ENCODE assay signal across 18 cellular contexts in the genomic region with DNA sequence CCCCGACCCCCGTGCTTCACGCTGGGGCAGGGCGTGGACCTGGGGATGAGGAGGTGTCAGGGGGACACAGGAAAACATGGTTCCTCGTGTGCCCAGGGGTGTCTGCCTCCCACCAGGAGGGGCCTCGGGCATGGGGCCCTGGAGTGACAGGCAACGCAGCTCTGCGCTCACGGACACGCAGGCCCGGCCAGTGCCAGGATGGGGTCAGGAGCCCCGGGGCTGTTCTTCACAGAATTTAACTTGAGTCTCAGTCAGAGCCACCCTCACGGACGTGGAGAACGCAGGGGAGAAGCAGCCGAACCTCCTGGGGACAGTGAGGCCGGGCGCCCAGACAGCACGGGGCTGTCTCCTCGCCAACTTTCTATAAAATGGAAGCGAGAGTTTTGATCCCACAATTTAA. TPM values are rescaled to one million over a fixed set of nuclear protein-coding genes. Genes with fewer than 3 reads are reported as not detected.
DNase-seq lines count a peak whose midpoint lies in the region; ATAC-seq and TF ChIP-seq lines count a peak whose summit lies in the region.
"Had no signal": no experiment of that assay in that cellular context is flagged by ENCODE, and none has a peak within 500 bp of the region (broad histone marks: within the 10 kb centered on the region; RNA-seq: fewer than 3 reads in every experiment).

No MANE protein-coding gene starts in this region.

- H3K4me1 ChIP-seq in SK-N-SH (ENCODE audit: control insufficient read depth in 1 of 2, insufficient read depth in 2 of 2, low read depth in 1 of 2, low read length in 1 of 2) = no peaks in the 10 kb centered on the region
- H3K4me1 ChIP-seq in adrenal gland (replicated peaks in 1 of 2) = no peaks in the 10 kb centered on the region
- H3K4me1 ChIP-seq: A549, BE2C had no signal

- H2AFZ ChIP-seq in SK-N-SH (ENCODE audit: low read depth) = no peak overlapping the region

- no peak for TF ChIP-seq CTCF in SK-N-SH (IDR thresholded peaks at IDR 0.05)
- TF ChIP-seq CTCF in adrenal gland (IDR thresholded peaks at IDR 0.05) = no peak

- H4K20me1 ChIP-seq in SK-N-SH (ENCODE audit: insufficient read depth) = no peaks in the 10 kb centered on the region

- no peak for TF ChIP-seq POLR2A in adrenal gland (IDR thresholded peaks at IDR 0.05)

- WGBS in SK-N-SH (ENCODE audit: low lambda C conversion rate) = 96% methylated on average over 9 of the region's 21 CpGs
- WGBS in adrenal gland, 4 donors = 92 to 98% (median 93%) methylated on average over 13 to 19 of the region's 21 CpGs

- H3K4me2 ChIP-seq in SK-N-SH = no peak overlapping the region
- H3K4me2 ChIP-seq: A549 had no signal

- H3K27ac ChIP-seq in SK-N-SH (ENCODE audit: low read depth in 2 of 2, low read length in 1 of 2) (no peak overlapping the region), adrenal gland (no peak overlapping the region)
- H3K27ac ChIP-seq: 22Rv1, A549 had no signal

- intact Hi-C loops in adrenal gland (cut with DNase I) = no loop called here

- DNase-seq in SK-N-SH = peak; percentile 25
- DNase-seq in D341Med (ENCODE audit: low spot score) = peak; percentile 22
- peak; percentile 17 for DNase-seq in iPS-NIHi11 (ENCODE audit: low spot score)
- DNase-seq in adrenal gland = no peak
- DNase-seq: BE2C; C1 segment of cervical spinal cord; CD4-positive, alpha-beta memory T cell; CD4-positive, CD25-positive, alpha-beta regulatory T cell; CD8-positive, alpha-beta memory T cell; COR-L47; DMS79 treated with DMSO at 0.1 percent for 48 hours; GF-D8 had no signal

- no peak for ATAC-seq in SK-N-SH treated with all-trans-retinoic acid at 6 μM for 48 hours
- ATAC-seq: A549 had no signal

- no peak overlapping the region for H3K9ac ChIP-seq in SK-N-SH

- no peak overlapping the region for H3K4me3 ChIP-seq in SK-N-SH (ENCODE audit: low read depth in 2 of 2, low read length in 1 of 2)
- no peak overlapping the region for H3K4me3 ChIP-seq in adrenal gland
- H3K4me3 ChIP-seq: A549, BLaER1 had no signal

- TF ChIP-seq EP300 in SK-N-SH (IDR thresholded peaks at IDR 0.05; ENCODE audit: borderline replicate concordance in 1 of 2, low read depth in 1 of 2, low read length in 1 of 2) = no peak

- H3K36me3 ChIP-seq in SK-N-SH (replicated peaks in 1 of 2; ENCODE audit: control insufficient read depth in 1 of 2, insufficient read depth in 2 of 2, low read length in 1 of 2) = peaks cover 0 to 13% of the 10 kb centered on the region in 2 experiments
- H3K36me3 ChIP-seq in adrenal gland (replicated peaks in 1 of 2) = peaks cover 0 to 66% of the 10 kb centered on the region in 2 donors

- POLR2A ChIA-PET in SK-N-SH (lab: Yijun Ruan, JAX) = no interaction called here

- H3F3A ChIP-seq in SK-N-SH (replicated peaks; ENCODE audit: insufficient read depth) = no peaks in the 10 kb centered on the region

- H3K79me2 ChIP-seq in SK-N-SH (ENCODE audit: insufficient read depth) = no peaks in the 10 kb centered on the region

- H3K9me2 ChIP-seq in SK-N-SH = no peaks in the 10 kb centered on the region

- H3K27me3 ChIP-seq in SK-N-SH (ENCODE audit: insufficient read depth) (no peaks in the 10 kb centered on the region), adrenal gland (no peaks in the 10 kb centered on the region)
- H3K27me3 ChIP-seq: BE2C, BLaER1 had no signal

- TF ChIP-seq RAD21 in SK-N-SH (IDR thresholded peaks at IDR 0.05; ENCODE audit: low read length) = no peak

- CTCF ChIA-PET in SK-N-SH (lab: Yijun Ruan, JAX) = no interaction called here

- H3K9me3 ChIP-seq in SK-N-SH (no peaks in the 10 kb centered on the region), adrenal gland (replicated peaks in 1 of 3) (no peaks in the 10 kb centered on the region)
- H3K9me3 ChIP-seq: A549, BE2C, BLaER1 had no signal

TF ChIP-seq in SK-N-SH, 30 proteins besides CTCF, POLR2A, EP300 and RAD21 (continues in another document):
- TF ChIP-seq FOXJ3 (CRISPR knock-in tag; IDR thresholded peaks at IDR 0.05) (no peak), MXI1 (IDR thresholded peaks at IDR 0.05; ENCODE audit: low read depth, low read length) (no peak), EZH2phosphoT487 (IDR thresholded peaks at IDR 0.05; ENCODE audit: borderline replicate concordance, low read depth) (no peak), NRF1 (IDR thresholded peaks at IDR 0.05; ENCODE audit: low read depth, low read length) (no peak), TAF1 (IDR thresholded peaks at IDR 0.05; ENCODE audit: borderline replicate concordance, low read depth, low read length) (no peak), POLR2AphosphoS5 (IDR thresholded peaks at IDR 0.05; ENCODE audit: low read depth, low read length) (no peak), SMC3 (IDR thresholded peaks at IDR 0.05; ENCODE audit: low read depth, low read length) (no peak), ELF1 (IDR thresholded peaks at IDR 0.05) (no peak), MAX (IDR thresholded peaks at IDR 0.05; ENCODE audit: low read depth) (no peak), FOXM1 (IDR thresholded peaks at IDR 0.05; ENCODE audit: low read depth) (no peak), CHD2 (IDR thresholded peaks at IDR 0.05; ENCODE audit: low read length, partially characterized antibody) (no peak)
- TF ChIP-seq, protein P1, sequence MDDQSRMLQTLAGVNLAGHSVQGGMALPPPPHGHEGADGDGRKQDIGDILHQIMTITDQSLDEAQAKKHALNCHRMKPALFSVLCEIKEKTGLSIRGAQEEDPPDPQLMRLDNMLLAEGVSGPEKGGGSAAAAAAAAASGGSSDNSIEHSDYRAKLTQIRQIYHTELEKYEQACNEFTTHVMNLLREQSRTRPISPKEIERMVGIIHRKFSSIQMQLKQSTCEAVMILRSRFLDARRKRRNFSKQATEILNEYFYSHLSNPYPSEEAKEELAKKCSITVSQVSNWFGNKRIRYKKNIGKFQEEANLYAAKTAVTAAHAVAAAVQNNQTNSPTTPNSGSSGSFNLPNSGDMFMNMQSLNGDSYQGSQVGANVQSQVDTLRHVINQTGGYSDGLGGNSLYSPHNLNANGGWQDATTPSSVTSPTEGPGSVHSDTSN (IDR thresholded peaks at IDR 0.05) = no peak

TF ChIP-seq in SK-N-SH treated with all-trans-retinoic acid at 6 μM for 48 hours, 23 proteins besides CTCF, POLR2A, EP300 and RAD21 (continues in another document):
- TF ChIP-seq ZNF70 (CRISPR knock-in tag; IDR thresholded peaks at IDR 0.05) = no peak
- TF ChIP-seq ZNF8 (CRISPR knock-in tag; IDR thresholded peaks at IDR 0.05) = no peak
- TF ChIP-seq ARNTL (CRISPR knock-in tag; IDR thresholded peaks at IDR 0.05; ENCODE audit: borderline replicate concordance, low read depth) = no peak
- no peak for TF ChIP-seq ZC3H10 (CRISPR knock-in tag; IDR thresholded peaks at IDR 0.05)
- no peak for TF ChIP-seq OSR1 (CRISPR knock-in tag; IDR thresholded peaks at IDR 0.05)
- no peak for TF ChIP-seq PPARA (CRISPR knock-in tag; IDR thresholded peaks at IDR 0.05; ENCODE audit: borderline replicate concordance)
- no peak for TF ChIP-seq TCF4 (CRISPR knock-in tag; IDR thresholded peaks at IDR 0.05; ENCODE audit: borderline replicate concordance)
- TF ChIP-seq CREB5 (CRISPR knock-in tag; IDR thresholded peaks at IDR 0.05; ENCODE audit: low read depth) = no peak
- no peak for TF ChIP-seq ZFP30 (CRISPR knock-in tag; IDR thresholded peaks at IDR 0.05)
- TF ChIP-seq ZNF565 (CRISPR knock-in tag; conservative IDR thresholded peaks at IDR 0.05; ENCODE audit: low read depth) = no peak
- TF ChIP-seq ISL1 (CRISPR knock-in tag; IDR thresholded peaks at IDR 0.05) = no peak

RNA-seq across cellular contexts. Expression of gene UNKL, which starts 16.7 kb away (rescaled TPM):
- 16.3 and 16.4 TPM in 2 replicates for polyA plus RNA-seq in SK-N-SH (2012; rRNA removed)
- 8.4 and 10.3 TPM in 2 replicates for polyA plus RNA-seq in SK-N-SH (2012; cell fraction: cytosol; rRNA removed)
- 58.9 and 79.6 TPM in 2 replicates for polyA plus RNA-seq in SK-N-SH (2012; cell fraction: nucleus; rRNA removed)
- 100 to 1,000 TPM in 1 of 8 donors, 10 to 100 TPM in 7; 11.5 to 174 (median 39.0) TPM for total RNA-seq in adrenal gland
- polyA plus RNA-seq in adrenal gland = 10 to 100 TPM; 10.1 to 27.9 (median 11.8) TPM

RNA-seq across cellular contexts. Expression of gene UQCC4, which starts 22.8 kb away (rescaled TPM):
- polyA plus RNA-seq in SK-N-SH (2012; rRNA removed) (47.6 and 51.9 TPM in 2 replicates), adrenal gland (10 to 100 TPM; 13.2 to 21.0 (median 15.7) TPM)
- 38.1 and 42.7 TPM in 2 replicates for polyA plus RNA-seq in SK-N-SH (2012; cell fraction: cytosol; rRNA removed)
- 32.6 and 44.5 TPM in 2 replicates for polyA plus RNA-seq in SK-N-SH (2012; cell fraction: nucleus; rRNA removed)
- 10 to 100 TPM; 16.9 to 48.2 (median 21.6) TPM for total RNA-seq in adrenal gland

RNA-seq across cellular contexts. Expression of gene PERCC1, which starts 33.1 kb away (rescaled TPM):
- polyA plus RNA-seq in SK-N-SH (2012; rRNA removed) (not detected in 2 replicates), adrenal gland (not detected)
- not detected in 2 replicates for polyA plus RNA-seq in SK-N-SH (2012; cell fraction: cytosol; rRNA removed)
- not detected in 2 replicates for polyA plus RNA-seq in SK-N-SH (2012; cell fraction: nucleus; rRNA removed)
- total RNA-seq in adrenal gland = under 1 TPM in 1 of 8 donors, not detected in 7; 0.69 TPM
- total RNA-seq: A172; CD4-positive, CD25-positive, alpha-beta regulatory T cell had no signal
- polyA plus RNA-seq: A549; CD14-positive monocyte; CD4-positive, alpha-beta memory T cell; CD4-positive, CD25-positive, alpha-beta regulatory T cell; CD8-positive, alpha-beta memory T cell had no signal

RNA-seq across cellular contexts. Expression of gene GNPTG, which starts 46.0 kb away (rescaled TPM):
- polyA plus RNA-seq in SK-N-SH (2012; rRNA removed) = 113 and 114 TPM in 2 replicates
- polyA plus RNA-seq in SK-N-SH (2012; cell fraction: cytosol; rRNA removed) = 53.9 and 77.4 TPM in 2 replicates
- polyA plus RNA-seq in SK-N-SH (2012; cell fraction: nucleus; rRNA removed) = 170 and 246 TPM in 2 replicates
- 100 to 1,000 TPM; 213 to 332 (median 284) TPM for total RNA-seq in adrenal gland
- 100 to 1,000 TPM in 2 of 3 donors, 10 to 100 TPM in 1; 95.9 to 659 (median 362) TPM for polyA plus RNA-seq in adrenal gland

RNA-seq across cellular contexts. Expression of gene TSR3, which starts 46.1 kb away (rescaled TPM):
- polyA plus RNA-seq in SK-N-SH (2012; rRNA removed) (67.6 and 87.3 TPM in 2 replicates), adrenal gland (10 to 100 TPM; 13.7 to 42.8 (median 39.2) TPM)
- 57.7 and 71.3 TPM in 2 replicates for polyA plus RNA-seq in SK-N-SH (2012; cell fraction: cytosol; rRNA removed)
- polyA plus RNA-seq in SK-N-SH (2012; cell fraction: nucleus; rRNA removed) = 44.6 and 53.0 TPM in 2 replicates
- total RNA-seq in adrenal gland = 100 to 1,000 TPM in 3 of 8 donors, 10 to 100 TPM in 5; 49.8 to 258 (median 76.1) TPM

Comparison
In these comparisons a context has a peak if more than half of its experiments do, and no peak if none do; other contexts are left out.
1. DNase-seq: peak in SK-N-SH (single experiment), D341Med (single experiment) and iPS-NIHi11 (single experiment); none in adrenal gland (0 of 7).